ENCODE assay signal across 26 cellular contexts in genomic region chr9:16057541-16057940, GRCh38.
DNase-seq lines count a peak whose midpoint lies in the region; ATAC-seq and TF ChIP-seq lines count a peak whose summit lies in the region.
"Had no signal": no experiment of that assay in that cellular context is flagged by ENCODE, and none has a peak within 500 bp of the region (broad histone marks: within the 10 kb centered on the region; RNA-seq: fewer than 3 reads in every experiment).

No MANE protein-coding gene starts in this region.

- no peaks in the 10 kb centered on the region for H3K9me3 ChIP-seq in SJSA1 (replicated peaks)
- H3K9me3 ChIP-seq: BE2C, HAP-1, neutrophil, prostate gland, upper lobe of left lung had no signal

- H3K36me3 Mint-ChIP-seq in natural killer cell (no peaks in the 10 kb centered on the region), immature natural killer cell (no peaks in the 10 kb centered on the region)
- H3K36me3 Mint-ChIP-seq in natural killer cell treated with Interleukin-12 subunit alpha and Interleukin-12 subunit beta and Interleukin-15 and Interleukin-18, amount 100 ng/mL, for 72 hours = no peaks in the 10 kb centered on the region
- H3K36me3 Mint-ChIP-seq: activated naive CD8-positive, alpha-beta T cell treated with anti-CD3 and anti-CD28 coated beads, Interleukin-2, amount 10 ng/mL, durations not matched to agents 7 days and 5 days; WTC11 had no signal

- no peaks in the 10 kb centered on the region for H3K9me3 Mint-ChIP-seq in natural killer cell
- H3K9me3 Mint-ChIP-seq in natural killer cell treated with Interleukin-12 subunit alpha and Interleukin-12 subunit beta and Interleukin-15 and Interleukin-18, amount 100 ng/mL, for 72 hours = no peaks in the 10 kb centered on the region
- H3K9me3 Mint-ChIP-seq in immature natural killer cell = no peaks in the 10 kb centered on the region
- H3K9me3 Mint-ChIP-seq: activated T-helper 2 cell treated with anti-CD3 and anti-CD28 coated beads, Interferon-gamma antibody, Interleukin-2, Interleukin-4, amounts not matched to agents 10 μg/mL and 5 μg/mL and 100 μg/mL, durations not matched to agents 14 hours and 24 hours and 36 hours had no signal

- H3K27me3 Mint-ChIP-seq in natural killer cell (ENCODE audit: low read depth in 2 of 2) (peaks cover 2 to 11% of the 10 kb centered on the region in 2 donors), immature natural killer cell (ENCODE audit: low read depth in 3 of 3) (peaks cover 0 to 3% (median 0%) of the 10 kb centered on the region in 3 donors)
- peaks cover 5 to 9% of the 10 kb centered on the region in 2 donors for H3K27me3 Mint-ChIP-seq in natural killer cell treated with Interleukin-12 subunit alpha and Interleukin-12 subunit beta and Interleukin-15 and Interleukin-18, amount 100 ng/mL, for 72 hours

- TF ChIP-seq CTCF in natural killer cell (IDR thresholded peaks at IDR 0.05) = no peak

- peaks cover 29% of the 10 kb centered on the region for H3K4me1 ChIP-seq in SJSA1 (replicated peaks)
- H3K4me1 ChIP-seq: BE2C, HAP-1, prostate gland, upper lobe of left lung had no signal

- H3K4me1 Mint-ChIP-seq in natural killer cell (peaks cover 23% of the 10 kb centered on the region in 2 donors), immature natural killer cell (peaks cover 19 to 36% of the 10 kb centered on the region in 2 donors)
- H3K4me1 Mint-ChIP-seq in natural killer cell treated with Interleukin-12 subunit alpha and Interleukin-12 subunit beta and Interleukin-15 and Interleukin-18, amount 100 ng/mL, for 72 hours (ENCODE audit: low read depth in 2 of 2) = peaks cover 11 to 16% of the 10 kb centered on the region in 2 donors

- DNase-seq in natural killer cell (no peak), SJSA1 (ENCODE audit: low read depth in 1 of 2, low spot score in 2 of 2) (no peak), immature natural killer cell (no peak), NCI-H2029 (lab: John Stamatoyannopoulos, UW) (no peak), hypothalamus (lab: John Stamatoyannopoulos, UW) (no peak), NCI-H146 (lab: John Stamatoyannopoulos, UW) (no peak), NCI-H1436 treated with DMSO at 0.1 percent for 48 hours (lab: John Stamatoyannopoulos, UW) (no peak)
- DNase-seq in natural killer cell treated with Interleukin-12 subunit alpha and Interleukin-12 subunit beta and Interleukin-15 and Interleukin-18, amount 100 ng/mL, for 72 hours (ENCODE audit: low spot score) = no peak
- DNase-seq: activated CD8-positive, alpha-beta memory T cell treated with anti-CD3 and anti-CD28 coated beads, Interleukin-2, amount 50 U/mL, for 4 hours; BE2C; foreskin melanocyte; NCI-H1105 treated with DMSO at 0.1 percent for 48 hours; NCI-H2107; NCI-H446 treated with DMSO at 0.1 percent for 48 hours; SHP77; stimulated activated CD4-positive, alpha-beta T cell treated with anti-CD3 and anti-CD28 coated beads, Interleukin-2, amount 100 ng/mL, for 24 hours; substantia nigra; upper lobe of left lung had no signal

- ATAC-seq in natural killer cell = peak in 1 of 3 donors; percentile 13
- ATAC-seq in natural killer cell treated with Interleukin-12 subunit alpha and Interleukin-12 subunit beta and Interleukin-15 and Interleukin-18, amount 100 ng/mL, for 72 hours = no peak
- ATAC-seq: esophagus mucosa had no signal

- H3K4me3 ChIP-seq in SJSA1 = no peak overlapping the region
- H3K4me3 ChIP-seq: HAP-1, prostate gland, upper lobe of left lung had no signal

- H3K27ac ChIP-seq in SJSA1 = peak overlapping the region; percentile 59
- H3K27ac ChIP-seq: HL-60, neutrophil, prostate gland, upper lobe of left lung had no signal

- no peaks in the 10 kb centered on the region for H3K36me3 ChIP-seq in SJSA1
- H3K36me3 ChIP-seq: BE2C, HAP-1, neutrophil, prostate gland, upper lobe of left lung had no signal

- intact Hi-C loops in natural killer cell (cut with micrococcal nuclease) = no loop called here

- H3K27ac Mint-ChIP-seq in natural killer cell = no peak overlapping the region
- H3K27ac Mint-ChIP-seq in natural killer cell treated with Interleukin-12 subunit alpha and Interleukin-12 subunit beta and Interleukin-15 and Interleukin-18, amount 100 ng/mL, for 72 hours = no peak overlapping the region
- peak overlapping the region in 1 of 6 donors; percentile 41 for H3K27ac Mint-ChIP-seq in immature natural killer cell
- H3K27ac Mint-ChIP-seq: activated T-helper 2 cell treated with anti-CD3 and anti-CD28 coated beads, Interferon-gamma antibody, Interleukin-2, Interleukin-4, amounts not matched to agents 10 μg/mL and 5 μg/mL and 100 μg/mL, durations not matched to agents 14 hours and 24 hours and 36 hours had no signal

- H3K27me3 ChIP-seq in SJSA1 (replicated peaks) = no peaks in the 10 kb centered on the region
- H3K27me3 ChIP-seq: BE2C, neutrophil, upper lobe of left lung had no signal

- H3K4me3 Mint-ChIP-seq in natural killer cell (peak overlapping the region; percentile 18), immature natural killer cell (peak overlapping the region in 4 of 5 donors; percentile 32 to 75 (median 60))
- H3K4me3 Mint-ChIP-seq in natural killer cell treated with Interleukin-12 subunit alpha and Interleukin-12 subunit beta and Interleukin-15 and Interleukin-18, amount 100 ng/mL, for 72 hours = no peak overlapping the region
- H3K4me3 Mint-ChIP-seq: WTC11 had no signal
